ENCODE assay signal across 8 cellular contexts in genomic region chr7:1137517-1138167, GRCh38. TPM values are rescaled to one million over a fixed set of nuclear protein-coding genes. Genes with fewer than 3 reads are reported as not detected.
A peak's percentile ranks its signal among the peaks of the same experiment; 100 is the strongest.
DNase-seq lines count a peak whose midpoint lies in the region; ATAC-seq and TF ChIP-seq lines count a peak whose summit lies in the region.

No MANE protein-coding gene starts in this region.

- peak overlapping the region; percentile 87 for H3K4me3 Mint-ChIP-seq in activated CD4-positive, alpha-beta T cell treated with anti-CD3 and anti-CD28 coated beads, Interleukin-2, amount 10 ng/mL, durations not matched to agents 24 days and 14 days

- H3K9me3 Mint-ChIP-seq in activated CD4-positive, alpha-beta T cell treated with anti-CD3 and anti-CD28 coated beads, Interleukin-2, amount 10 ng/mL, durations not matched to agents 24 days and 14 days = no peaks in the 10 kb centered on the region

- H3K27me3 ChIP-seq in SU-DHL-6 (ENCODE audit: low read length) (no peaks in the 10 kb centered on the region), prostate gland (replicated peaks; ENCODE audit: insufficient read depth) (no peaks in the 10 kb centered on the region)

- H4K20me1 ChIP-seq in SU-DHL-6 (ENCODE audit: low read depth, low read length) = no peaks in the 10 kb centered on the region

- peak overlapping the region; percentile 83 for H2AFZ ChIP-seq in SU-DHL-6 (ENCODE audit: low read depth, low read length, severe bottlenecking)

- no peaks in the 10 kb centered on the region for H3K9me3 ChIP-seq in SU-DHL-6 (ENCODE audit: insufficient read depth, low read length)
- H3K9me3 ChIP-seq in prostate gland = no peaks in the 10 kb centered on the region

- ATAC-seq in HG02938 (IDR thresholded peaks at IDR 0.05; ENCODE audit: unreplicated experiment) = peak; percentile 50

- peak overlapping the region; percentile 64 for H3K4me2 ChIP-seq in SU-DHL-6 (ENCODE audit: low read depth, low read length, poor library complexity, severe bottlenecking)

- H3K36me3 Mint-ChIP-seq in activated CD4-positive, alpha-beta T cell treated with anti-CD3 and anti-CD28 coated beads, Interleukin-2, amount 10 ng/mL, durations not matched to agents 24 days and 14 days (ENCODE audit: low read depth) = no peaks in the 10 kb centered on the region

- peak overlapping the region; percentile 64 for H3K9ac ChIP-seq in SU-DHL-6 (ENCODE audit: low read length)

- peak overlapping the region; percentile 93 for H3K27ac Mint-ChIP-seq in activated CD4-positive, alpha-beta T cell treated with anti-CD3 and anti-CD28 coated beads, Interleukin-2, amount 10 ng/mL, durations not matched to agents 24 days and 14 days

- H3K79me2 ChIP-seq in SU-DHL-6 (ENCODE audit: insufficient read depth, low read length) = peaks cover 11% of the 10 kb centered on the region; the same call in 1 of the 2 replicates

- TF ChIP-seq CTCF in SU-DHL-6 (IDR thresholded peaks at IDR 0.05; ENCODE audit: insufficient read depth, low read length, poor library complexity, severe bottlenecking) = no peak
- no peak for TF ChIP-seq CTCF in fibroblast of villous mesenchyme (IDR thresholded peaks at IDR 0.05; ENCODE audit: insufficient read depth, low read depth, low read length)
- TF ChIP-seq CTCF in prostate gland (IDR thresholded peaks at IDR 0.05) = no peak

- H3K27ac ChIP-seq in SU-DHL-6 (ENCODE audit: low read depth, low read length) (peak overlapping the region; percentile 42; the same call in 1 of the 2 replicates), prostate gland (peak overlapping the region; percentile 60 to 61)

- no peaks in the 10 kb centered on the region for H3K9me2 ChIP-seq in SU-DHL-6 (replicated peaks; ENCODE audit: insufficient read depth, low read length)

- DNase-seq in activated CD4-positive, alpha-beta T cell treated with anti-CD3 and anti-CD28 coated beads, Interleukin-2, amount 10 ng/mL, durations not matched to agents 24 days and 14 days = no peak
- DNase-seq in activated CD4-positive, alpha-beta T cell treated with anti-CD3 and anti-CD28 coated beads for 4 hours = no peak
- DNase-seq in fibroblast of villous mesenchyme (ENCODE audit: low read depth) = no peak
- no peak for DNase-seq in prostate gland (ENCODE audit: low spot score)
- DNase-seq in activated CD8-positive, alpha-beta memory T cell treated with anti-CD3 and anti-CD28 coated beads for 24 hours = no peak
- DNase-seq in midbrain (lab: John Stamatoyannopoulos, UW) = no peak

- intact Hi-C loops in activated CD4-positive, alpha-beta T cell treated with anti-CD3 and anti-CD28 coated beads, Interleukin-2, amount 10 ng/mL, durations not matched to agents 24 days and 14 days (cut with micrococcal nuclease) = loop anchor here (1.0 to 10.0 kb wide), 5 partner anchors 23 to 260 kb away; partner anchors contain the start of genes COX19, GET4, GPR146 and ZFAND2A
- intact Hi-C loops in prostate gland (cut with DNase I) = no loop called here

- H3K27me3 Mint-ChIP-seq in activated CD4-positive, alpha-beta T cell treated with anti-CD3 and anti-CD28 coated beads, Interleukin-2, amount 10 ng/mL, durations not matched to agents 24 days and 14 days = no peaks in the 10 kb centered on the region

- H3K4me1 ChIP-seq in prostate gland (replicated peaks) = peaks cover 3% of the 10 kb centered on the region

- TF ChIP-seq POLR2A in prostate gland (IDR thresholded peaks at IDR 0.05) = no peak

- WGBS in prostate gland = 8% methylated on average over 36 of the region's 51 CpGs

- H3F3A ChIP-seq in SU-DHL-6 (ENCODE audit: insufficient read depth) = peaks cover 11% of the 10 kb centered on the region; the same call in 1 of the 2 replicates

- H3K4me3 ChIP-seq in SU-DHL-6 (ENCODE audit: insufficient read depth, low read length, poor library complexity, severe bottlenecking) = peak overlapping the region; percentile 63
- peak overlapping the region; percentile 90 for H3K4me3 ChIP-seq in fibroblast of villous mesenchyme (ENCODE audit: low read depth, low read length)
- H3K4me3 ChIP-seq in prostate gland = peak overlapping the region; percentile 66 to 73

- H3K4me1 Mint-ChIP-seq in activated CD4-positive, alpha-beta T cell treated with anti-CD3 and anti-CD28 coated beads, Interleukin-2, amount 10 ng/mL, durations not matched to agents 24 days and 14 days = peaks cover 10% of the 10 kb centered on the region

- H3K36me3 ChIP-seq in SU-DHL-6 (ENCODE audit: low read length) (no peaks in the 10 kb centered on the region), prostate gland (no peaks in the 10 kb centered on the region)

RNA-seq across cellular contexts. Expression of gene ZFAND2A, which starts 22.4 kb away (rescaled TPM):
- 19.9 and 24.2 TPM in 2 replicates for total RNA-seq in activated CD4-positive, alpha-beta T cell treated with anti-CD3 and anti-CD28 coated beads, Interleukin-2, amount 10 ng/mL, durations not matched to agents 24 days and 14 days
- total RNA-seq in fibroblast of villous mesenchyme = 11.7 and 17.4 TPM in 2 replicates
- 10 to 100 TPM; 25.0 to 36.3 TPM for total RNA-seq in prostate gland

RNA-seq across cellular contexts. Expression of gene GPER1, which starts 49.7 kb away (rescaled TPM):
- total RNA-seq in activated CD4-positive, alpha-beta T cell treated with anti-CD3 and anti-CD28 coated beads, Interleukin-2, amount 10 ng/mL, durations not matched to agents 24 days and 14 days = 0.09 TPM in 1 of 2 replicates, not detected in the other
- total RNA-seq in fibroblast of villous mesenchyme (1.9 and 2.6 TPM in 2 replicates), prostate gland (10 to 100 TPM in 1 of 2 donors, 1 to 10 TPM in 1; 7.4 to 11.5 TPM)
